ENCODE assay signal across 25 cellular contexts in genomic region chr11:28086569-28086968, GRCh38. TPM values are rescaled to one million over a fixed set of nuclear protein-coding genes. Genes with fewer than 3 reads are reported as not detected.
DNase-seq lines count a peak whose midpoint lies in the region; ATAC-seq, FAIRE-seq and TF ChIP-seq lines count a peak whose summit lies in the region.
"Had no signal": no experiment of that assay in that cellular context is flagged by ENCODE, and none has a peak within 500 bp of the region (broad histone marks: within the 10 kb centered on the region; RNA-seq: fewer than 3 reads in every experiment).

No MANE protein-coding gene starts in this region.

- FAIRE-seq in GM19239 (lab: Jason Lieb, UNC) = no peak

- DNase-seq in AG08395 (ENCODE audit: low spot score) (peak; percentile 2), HS-5 (ENCODE audit: low read depth) (peak; percentile 75), amniotic stem cell (lab: John Stamatoyannopoulos, UW) (peak; percentile 20), fibroblast of villous mesenchyme (ENCODE audit: low read depth) (peak; percentile 45), DMS153 treated with DMSO at 0.1 percent for 48 hours (lab: John Stamatoyannopoulos, UW; ENCODE audit: unreplicated experiment) (no peak), GM19239 (ENCODE audit: insufficient read length, low spot score) (no peak), GM10266 (ENCODE audit: extremely low spot score) (no peak), left lung (no peak)
- DNase-seq: activated CD4-positive, alpha-beta T cell treated with anti-CD3 and anti-CD28 coated beads, Interleukin-2, amount 10 ng/mL, durations not matched to agents 24 days and 14 days; activated naive CD4-positive, alpha-beta T cell treated with anti-CD3 and anti-CD28 coated beads, Interleukin-2, amount 50 U/mL, for 16 hours; activated T-cell treated with anti-CD3 and anti-CD28 coated beads for 4 hours; COR-L47; dorsolateral prefrontal cortex; esophagus squamous epithelium; GDM1; left cardiac atrium; MV-4-11; NCI-H2029 treated with DMSO at 0.1 percent for 48 hours; NCI-H510A; nucleus accumbens; stimulated activated CD4-positive, alpha-beta T cell treated with anti-CD3 and anti-CD28 coated beads, Interleukin-4, amount 100 ng/mL, for 24 hours; substantia nigra had no signal

- TF ChIP-seq CTCF in fibroblast of villous mesenchyme (IDR thresholded peaks at IDR 0.05; ENCODE audit: insufficient read depth, low read depth, low read length) (no peak), GM10266 (IDR thresholded peaks at IDR 0.05; ENCODE audit: control insufficient read depth, insufficient read depth, low read depth, missing control alignments) (no peak), left lung (IDR thresholded peaks at IDR 0.05) (no peak)

- H3K4me1 ChIP-seq in left lung = no peaks in the 10 kb centered on the region
- H3K4me1 ChIP-seq: esophagus squamous epithelium, vagina had no signal

- intact Hi-C loops in left lung (cut with DNase I) = no loop called here

- H3K9me3 ChIP-seq in left lung = no peaks in the 10 kb centered on the region
- H3K9me3 ChIP-seq: esophagus squamous epithelium, SJSA1, vagina had no signal

- no peaks in the 10 kb centered on the region for H3K27me3 ChIP-seq in left lung
- H3K27me3 ChIP-seq: dorsolateral prefrontal cortex, esophagus squamous epithelium, SJSA1, vagina had no signal

- H3K27ac ChIP-seq in left lung = no peak overlapping the region
- H3K27ac ChIP-seq: dorsolateral prefrontal cortex, esophagus squamous epithelium, vagina had no signal

- ATAC-seq in left lung = no peak
- ATAC-seq: left cardiac atrium, sciatic nerve had no signal

- peaks cover 0 to 8% of the 10 kb centered on the region in 2 donors for H3K36me3 ChIP-seq in left lung
- H3K36me3 ChIP-seq: vagina had no signal

- H3K4me3 ChIP-seq in fibroblast of villous mesenchyme (ENCODE audit: low read depth, low read length) = no peak overlapping the region
- H3K4me3 ChIP-seq in left lung = no peak overlapping the region
- H3K4me3 ChIP-seq: dorsolateral prefrontal cortex, esophagus squamous epithelium, SJSA1, vagina had no signal

RNA-seq across cellular contexts. Expression of gene KIF18A, which starts 21.4 kb away (rescaled TPM):
- total RNA-seq in fibroblast of villous mesenchyme (11.9 and 25.0 TPM in 2 replicates), left lung (1 to 10 TPM; 4.2 to 5.0 TPM)

RNA-seq across cellular contexts. Expression of gene METTL15, which starts 21.6 kb away (rescaled TPM):
- total RNA-seq in fibroblast of villous mesenchyme = 17.7 and 28.1 TPM in 2 replicates
- 10 to 100 TPM in 1 of 2 donors, 1 to 10 TPM in 1; 9.6 to 14.9 TPM for total RNA-seq in left lung

Comparison
In these comparisons a context has a peak if more than half of its experiments do, and no peak if none do; other contexts are left out.
1. DNase-seq: peak in AG08395 (single experiment), HS-5 (single experiment), amniotic stem cell (single experiment) and fibroblast of villous mesenchyme (single experiment); none in DMS153 treated with DMSO at 0.1 percent for 48 hours (single experiment), GM19239 (single experiment), GM10266 (single experiment) and left lung (0 of 2).